In the genomic region with DNA sequence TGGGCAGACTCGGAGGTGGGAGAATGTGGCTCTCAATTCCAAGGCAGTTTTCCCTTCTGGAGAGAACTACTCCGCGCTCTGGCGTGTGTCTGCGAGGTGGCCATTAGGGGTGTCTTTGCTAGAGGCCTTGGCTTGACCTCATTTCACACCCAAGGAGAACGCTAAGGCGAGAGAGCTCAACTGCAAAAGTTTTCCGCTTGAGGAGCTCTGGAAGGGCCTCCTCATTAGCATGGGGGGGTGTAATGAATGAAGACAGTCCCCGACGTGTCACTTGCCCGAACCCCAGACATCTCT, we compare ENCODE assay signal across 1 cellular context.
TF ChIP-seq lines count a peak whose summit lies in the region.

No MANE protein-coding gene starts in this region.

TF ChIP-seq in HepG2, 621 proteins besides CTCF, POLR2A, EP300 and RAD21 (continued from another document and continues in another):
- TF ChIP-seq, protein P1, sequence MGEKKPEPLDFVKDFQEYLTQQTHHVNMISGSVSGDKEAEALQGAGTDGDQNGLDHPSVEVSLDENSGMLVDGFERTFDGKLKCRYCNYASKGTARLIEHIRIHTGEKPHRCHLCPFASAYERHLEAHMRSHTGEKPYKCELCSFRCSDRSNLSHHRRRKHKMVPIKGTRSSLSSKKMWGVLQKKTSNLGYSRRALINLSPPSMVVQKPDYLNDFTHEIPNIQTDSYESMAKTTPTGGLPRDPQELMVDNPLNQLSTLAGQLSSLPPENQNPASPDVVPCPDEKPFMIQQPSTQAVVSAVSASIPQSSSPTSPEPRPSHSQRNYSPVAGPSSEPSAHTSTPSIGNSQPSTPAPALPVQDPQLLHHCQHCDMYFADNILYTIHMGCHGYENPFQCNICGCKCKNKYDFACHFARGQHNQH (CRISPR knock-in tag; IDR thresholded peaks at IDR 0.05) = no peak
- no peak for TF ChIP-seq SALL2 (CRISPR knock-in tag; IDR thresholded peaks at IDR 0.05)
- no peak for TF ChIP-seq PHF21A (CRISPR knock-in tag; IDR thresholded peaks at IDR 0.05)
- TF ChIP-seq ATF7 (IDR thresholded peaks at IDR 0.05) = no peak
- no peak for TF ChIP-seq ATF7 (CRISPR knock-in tag; IDR thresholded peaks at IDR 0.05)
- TF ChIP-seq MED1 (CRISPR knock-in tag; IDR thresholded peaks at IDR 0.05) = no peak
- no peak for TF ChIP-seq ZNF101 (CRISPR knock-in tag; IDR thresholded peaks at IDR 0.05; ENCODE audit: borderline replicate concordance, low read depth)
- TF ChIP-seq ZNF598 (CRISPR knock-in tag; IDR thresholded peaks at IDR 0.05; ENCODE audit: borderline replicate concordance) = no peak
- no peak for TF ChIP-seq ZFP62 (CRISPR knock-in tag; IDR thresholded peaks at IDR 0.05)
- TF ChIP-seq, protein P2, sequence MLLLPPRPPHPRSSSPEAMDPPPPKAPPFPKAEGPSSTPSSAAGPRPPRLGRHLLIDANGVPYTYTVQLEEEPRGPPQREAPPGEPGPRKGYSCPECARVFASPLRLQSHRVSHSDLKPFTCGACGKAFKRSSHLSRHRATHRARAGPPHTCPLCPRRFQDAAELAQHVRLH (CRISPR knock-in tag; IDR thresholded peaks at IDR 0.05; ENCODE audit: borderline replicate concordance, low read depth) = no peak
- no peak for TF ChIP-seq CENPT (CRISPR knock-in tag; IDR thresholded peaks at IDR 0.05; ENCODE audit: low read depth)
- TF ChIP-seq MIER2 (CRISPR knock-in tag; IDR thresholded peaks at IDR 0.05) = no peak
- TF ChIP-seq, protein P3, sequence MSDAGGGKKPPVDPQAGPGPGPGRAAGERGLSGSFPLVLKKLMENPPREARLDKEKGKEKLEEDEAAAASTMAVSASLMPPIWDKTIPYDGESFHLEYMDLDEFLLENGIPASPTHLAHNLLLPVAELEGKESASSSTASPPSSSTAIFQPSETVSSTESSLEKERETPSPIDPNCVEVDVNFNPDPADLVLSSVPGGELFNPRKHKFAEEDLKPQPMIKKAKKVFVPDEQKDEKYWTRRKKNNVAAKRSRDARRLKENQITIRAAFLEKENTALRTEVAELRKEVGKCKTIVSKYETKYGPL (CRISPR knock-in tag; IDR thresholded peaks at IDR 0.05) = no peak
- TF ChIP-seq, protein P4, sequence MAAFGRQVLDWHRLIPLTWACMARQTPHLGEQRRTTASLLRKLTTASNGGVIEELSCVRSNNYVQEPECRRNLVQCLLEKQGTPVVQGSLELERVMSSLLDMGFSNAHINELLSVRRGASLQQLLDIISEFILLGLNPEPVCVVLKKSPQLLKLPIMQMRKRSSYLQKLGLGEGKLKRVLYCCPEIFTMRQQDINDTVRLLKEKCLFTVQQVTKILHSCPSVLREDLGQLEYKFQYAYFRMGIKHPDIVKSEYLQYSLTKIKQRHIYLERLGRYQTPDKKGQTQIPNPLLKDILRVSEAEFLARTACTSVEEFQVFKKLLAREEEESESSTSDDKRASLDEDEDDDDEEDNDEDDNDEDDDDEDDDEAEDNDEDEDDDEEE (CRISPR knock-in tag; IDR thresholded peaks at IDR 0.05) = 0 out of 2 replicates have a peak, but pooled peaks have one; percentile 23
- TF ChIP-seq THAP11 (CRISPR knock-in tag; IDR thresholded peaks at IDR 0.05) = no peak
- TF ChIP-seq, protein P5, sequence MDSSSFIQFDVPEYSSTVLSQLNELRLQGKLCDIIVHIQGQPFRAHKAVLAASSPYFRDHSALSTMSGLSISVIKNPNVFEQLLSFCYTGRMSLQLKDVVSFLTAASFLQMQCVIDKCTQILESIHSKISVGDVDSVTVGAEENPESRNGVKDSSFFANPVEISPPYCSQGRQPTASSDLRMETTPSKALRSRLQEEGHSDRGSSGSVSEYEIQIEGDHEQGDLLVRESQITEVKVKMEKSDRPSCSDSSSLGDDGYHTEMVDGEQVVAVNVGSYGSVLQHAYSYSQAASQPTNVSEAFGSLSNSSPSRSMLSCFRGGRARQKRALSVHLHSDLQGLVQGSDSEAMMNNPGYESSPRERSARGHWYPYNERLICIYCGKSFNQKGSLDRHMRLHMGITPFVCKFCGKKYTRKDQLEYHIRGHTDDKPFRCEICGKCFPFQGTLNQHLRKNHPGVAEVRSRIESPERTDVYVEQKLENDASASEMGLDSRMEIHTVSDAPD (CRISPR knock-in tag; IDR thresholded peaks at IDR 0.05) = no peak
- TF ChIP-seq BHLHE40 (IDR thresholded peaks at IDR 0.05; ENCODE audit: low read length) = no peak
- no peak for TF ChIP-seq ZNF619 (CRISPR knock-in tag; IDR thresholded peaks at IDR 0.05)
- TF ChIP-seq SOX5 (CRISPR knock-in tag; IDR thresholded peaks at IDR 0.05; ENCODE audit: borderline replicate concordance) = no peak
- TF ChIP-seq ZNF891 (CRISPR knock-in tag; IDR thresholded peaks at IDR 0.05) = no peak
- no peak for TF ChIP-seq ZNF883 (CRISPR knock-in tag; IDR thresholded peaks at IDR 0.05; ENCODE audit: not compliant biosample characterization)
- no peak for TF ChIP-seq CENPX (CRISPR knock-in tag; IDR thresholded peaks at IDR 0.05)
- no peak for TF ChIP-seq ZNF34 (CRISPR knock-in tag; IDR thresholded peaks at IDR 0.05; ENCODE audit: borderline replicate concordance)
- TF ChIP-seq ARID2 (CRISPR knock-in tag; IDR thresholded peaks at IDR 0.05; ENCODE audit: borderline replicate concordance) = peak; percentile 75; the same call in 1 of the 2 replicates
- no peak for TF ChIP-seq ZNF850 (CRISPR knock-in tag; conservative IDR thresholded peaks at IDR 0.05)
- TF ChIP-seq KLF6 (CRISPR knock-in tag; IDR thresholded peaks at IDR 0.05) = no peak
- TF ChIP-seq ZBTB38 (CRISPR knock-in tag; IDR thresholded peaks at IDR 0.05) = no peak
- no peak for TF ChIP-seq ZNF547 (CRISPR knock-in tag; IDR thresholded peaks at IDR 0.05)
- TF ChIP-seq ZNF12 (CRISPR knock-in tag; IDR thresholded peaks at IDR 0.05) = no peak
- no peak for TF ChIP-seq KDM4B (CRISPR knock-in tag; IDR thresholded peaks at IDR 0.05)
- TF ChIP-seq, protein P6, sequence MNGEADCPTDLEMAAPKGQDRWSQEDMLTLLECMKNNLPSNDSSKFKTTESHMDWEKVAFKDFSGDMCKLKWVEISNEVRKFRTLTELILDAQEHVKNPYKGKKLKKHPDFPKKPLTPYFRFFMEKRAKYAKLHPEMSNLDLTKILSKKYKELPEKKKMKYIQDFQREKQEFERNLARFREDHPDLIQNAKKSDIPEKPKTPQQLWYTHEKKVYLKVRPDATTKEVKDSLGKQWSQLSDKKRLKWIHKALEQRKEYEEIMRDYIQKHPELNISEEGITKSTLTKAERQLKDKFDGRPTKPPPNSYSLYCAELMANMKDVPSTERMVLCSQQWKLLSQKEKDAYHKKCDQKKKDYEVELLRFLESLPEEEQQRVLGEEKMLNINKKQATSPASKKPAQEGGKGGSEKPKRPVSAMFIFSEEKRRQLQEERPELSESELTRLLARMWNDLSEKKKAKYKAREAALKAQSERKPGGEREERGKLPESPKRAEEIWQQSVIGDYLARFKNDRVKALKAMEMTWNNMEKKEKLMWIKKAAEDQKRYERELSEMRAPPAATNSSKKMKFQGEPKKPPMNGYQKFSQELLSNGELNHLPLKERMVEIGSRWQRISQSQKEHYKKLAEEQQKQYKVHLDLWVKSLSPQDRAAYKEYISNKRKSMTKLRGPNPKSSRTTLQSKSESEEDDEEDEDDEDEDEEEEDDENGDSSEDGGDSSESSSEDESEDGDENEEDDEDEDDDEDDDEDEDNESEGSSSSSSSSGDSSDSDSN (CRISPR knock-in tag; IDR thresholded peaks at IDR 0.05) = no peak
- TF ChIP-seq LCORL (IDR thresholded peaks at IDR 0.05) = no peak
- no peak for TF ChIP-seq LCORL (CRISPR knock-in tag; IDR thresholded peaks at IDR 0.05)
- 0 out of 2 replicates have a peak, but pooled peaks have one; percentile 20 for TF ChIP-seq ZNF569 (CRISPR knock-in tag; IDR thresholded peaks at IDR 0.05; ENCODE audit: borderline replicate concordance)
- TF ChIP-seq ZKSCAN1 (IDR thresholded peaks at IDR 0.05; ENCODE audit: low read length) = no peak
- TF ChIP-seq HNF4G (IDR thresholded peaks at IDR 0.05; ENCODE audit: borderline replicate concordance, low read depth, low read length) = no peak
- no peak for TF ChIP-seq HNF4G (CRISPR knock-in tag; IDR thresholded peaks at IDR 0.05; ENCODE audit: borderline replicate concordance, low read depth)
- TF ChIP-seq ARNTL (CRISPR knock-in tag; IDR thresholded peaks at IDR 0.05) = no peak
- no peak for TF ChIP-seq POGZ (CRISPR knock-in tag; IDR thresholded peaks at IDR 0.05)
- TF ChIP-seq, protein P7, sequence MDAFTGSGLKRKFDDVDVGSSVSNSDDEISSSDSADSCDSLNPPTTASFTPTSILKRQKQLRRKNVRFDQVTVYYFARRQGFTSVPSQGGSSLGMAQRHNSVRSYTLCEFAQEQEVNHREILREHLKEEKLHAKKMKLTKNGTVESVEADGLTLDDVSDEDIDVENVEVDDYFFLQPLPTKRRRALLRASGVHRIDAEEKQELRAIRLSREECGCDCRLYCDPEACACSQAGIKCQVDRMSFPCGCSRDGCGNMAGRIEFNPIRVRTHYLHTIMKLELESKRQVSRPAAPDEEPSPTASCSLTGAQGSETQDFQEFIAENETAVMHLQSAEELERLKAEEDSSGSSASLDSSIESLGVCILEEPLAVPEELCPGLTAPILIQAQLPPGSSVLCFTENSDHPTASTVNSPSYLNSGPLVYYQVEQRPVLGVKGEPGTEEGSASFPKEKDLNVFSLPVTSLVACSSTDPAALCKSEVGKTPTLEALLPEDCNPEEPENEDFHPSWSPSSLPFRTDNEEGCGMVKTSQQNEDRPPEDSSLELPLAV (CRISPR knock-in tag; conservative IDR thresholded peaks at IDR 0.05; ENCODE audit: low read depth) = no peak
- TF ChIP-seq, protein P8, sequence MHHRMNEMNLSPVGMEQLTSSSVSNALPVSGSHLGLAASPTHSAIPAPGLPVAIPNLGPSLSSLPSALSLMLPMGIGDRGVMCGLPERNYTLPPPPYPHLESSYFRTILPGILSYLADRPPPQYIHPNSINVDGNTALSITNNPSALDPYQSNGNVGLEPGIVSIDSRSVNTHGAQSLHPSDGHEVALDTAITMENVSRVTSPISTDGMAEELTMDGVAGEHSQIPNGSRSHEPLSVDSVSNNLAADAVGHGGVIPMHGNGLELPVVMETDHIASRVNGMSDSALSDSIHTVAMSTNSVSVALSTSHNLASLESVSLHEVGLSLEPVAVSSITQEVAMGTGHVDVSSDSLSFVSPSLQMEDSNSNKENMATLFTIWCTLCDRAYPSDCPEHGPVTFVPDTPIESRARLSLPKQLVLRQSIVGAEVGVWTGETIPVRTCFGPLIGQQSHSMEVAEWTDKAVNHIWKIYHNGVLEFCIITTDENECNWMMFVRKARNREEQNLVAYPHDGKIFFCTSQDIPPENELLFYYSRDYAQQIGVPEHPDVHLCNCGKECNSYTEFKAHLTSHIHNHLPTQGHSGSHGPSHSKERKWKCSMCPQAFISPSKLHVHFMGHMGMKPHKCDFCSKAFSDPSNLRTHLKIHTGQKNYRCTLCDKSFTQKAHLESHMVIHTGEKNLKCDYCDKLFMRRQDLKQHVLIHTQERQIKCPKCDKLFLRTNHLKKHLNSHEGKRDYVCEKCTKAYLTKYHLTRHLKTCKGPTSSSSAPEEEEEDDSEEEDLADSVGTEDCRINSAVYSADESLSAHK (CRISPR knock-in tag; IDR thresholded peaks at IDR 0.05; ENCODE audit: borderline replicate concordance) = no peak
- TF ChIP-seq, protein P9, sequence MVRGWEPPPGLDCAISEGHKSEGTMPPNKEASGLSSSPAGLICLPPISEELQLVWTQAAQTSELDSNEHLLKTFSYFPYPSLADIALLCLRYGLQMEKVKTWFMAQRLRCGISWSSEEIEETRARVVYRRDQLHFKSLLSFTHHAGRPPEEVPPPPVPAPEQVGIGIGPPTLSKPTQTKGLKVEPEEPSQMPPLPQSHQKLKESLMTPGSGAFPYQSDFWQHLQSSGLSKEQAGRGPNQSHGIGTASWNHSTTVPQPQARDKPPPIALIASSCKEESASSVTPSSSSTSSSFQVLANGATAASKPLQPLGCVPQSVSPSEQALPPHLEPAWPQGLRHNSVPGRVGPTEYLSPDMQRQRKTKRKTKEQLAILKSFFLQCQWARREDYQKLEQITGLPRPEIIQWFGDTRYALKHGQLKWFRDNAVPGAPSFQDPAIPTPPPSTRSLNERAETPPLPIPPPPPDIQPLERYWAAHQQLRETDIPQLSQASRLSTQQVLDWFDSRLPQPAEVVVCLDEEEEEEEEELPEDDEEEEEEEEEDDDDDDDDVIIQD (CRISPR knock-in tag; IDR thresholded peaks at IDR 0.05; ENCODE audit: low read depth) = no peak
- 0 out of 2 replicates have a peak, but pooled peaks have one; percentile 28 for TF ChIP-seq SNAI1 (CRISPR knock-in tag; IDR thresholded peaks at IDR 0.05; ENCODE audit: borderline replicate concordance)
- TF ChIP-seq FOXK1 (CRISPR knock-in tag; IDR thresholded peaks at IDR 0.05; ENCODE audit: borderline replicate concordance, low read depth) = no peak
- no peak for TF ChIP-seq CCAR2 (optimal IDR thresholded peaks at IDR 0.05; ENCODE audit: low read depth, low read length)
- TF ChIP-seq ZNF703 (CRISPR knock-in tag; IDR thresholded peaks at IDR 0.05; ENCODE audit: borderline replicate concordance) = 0 out of 2 replicates have a peak, but pooled peaks have one; percentile 49
- no peak for TF ChIP-seq ZNF207 (IDR thresholded peaks at IDR 0.05; ENCODE audit: borderline replicate concordance)
- no peak for TF ChIP-seq GPN1 (CRISPR knock-in tag; IDR thresholded peaks at IDR 0.05; ENCODE audit: borderline replicate concordance)
- TF ChIP-seq IRF2 (CRISPR knock-in tag; IDR thresholded peaks at IDR 0.05) = no peak
- 0 out of 2 replicates have a peak, but pooled peaks have one; percentile 22 for TF ChIP-seq TMF1 (CRISPR knock-in tag; IDR thresholded peaks at IDR 0.05; ENCODE audit: low read depth)
- no peak for TF ChIP-seq FOXO1 (CRISPR knock-in tag; IDR thresholded peaks at IDR 0.05)
- TF ChIP-seq MAFG (CRISPR knock-in tag; IDR thresholded peaks at IDR 0.05) = 0 out of 2 replicates have a peak, but pooled peaks have one; percentile 8
- TF ChIP-seq, protein P10, sequence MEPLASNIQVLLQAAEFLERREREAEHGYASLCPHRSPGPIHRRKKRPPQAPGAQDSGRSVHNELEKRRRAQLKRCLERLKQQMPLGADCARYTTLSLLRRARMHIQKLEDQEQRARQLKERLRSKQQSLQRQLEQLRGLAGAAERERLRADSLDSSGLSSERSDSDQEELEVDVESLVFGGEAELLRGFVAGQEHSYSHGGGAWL (CRISPR knock-in tag; IDR thresholded peaks at IDR 0.05) = no peak
